10 cellular contexts compared by ENCODE assay signal in the genomic region with DNA sequence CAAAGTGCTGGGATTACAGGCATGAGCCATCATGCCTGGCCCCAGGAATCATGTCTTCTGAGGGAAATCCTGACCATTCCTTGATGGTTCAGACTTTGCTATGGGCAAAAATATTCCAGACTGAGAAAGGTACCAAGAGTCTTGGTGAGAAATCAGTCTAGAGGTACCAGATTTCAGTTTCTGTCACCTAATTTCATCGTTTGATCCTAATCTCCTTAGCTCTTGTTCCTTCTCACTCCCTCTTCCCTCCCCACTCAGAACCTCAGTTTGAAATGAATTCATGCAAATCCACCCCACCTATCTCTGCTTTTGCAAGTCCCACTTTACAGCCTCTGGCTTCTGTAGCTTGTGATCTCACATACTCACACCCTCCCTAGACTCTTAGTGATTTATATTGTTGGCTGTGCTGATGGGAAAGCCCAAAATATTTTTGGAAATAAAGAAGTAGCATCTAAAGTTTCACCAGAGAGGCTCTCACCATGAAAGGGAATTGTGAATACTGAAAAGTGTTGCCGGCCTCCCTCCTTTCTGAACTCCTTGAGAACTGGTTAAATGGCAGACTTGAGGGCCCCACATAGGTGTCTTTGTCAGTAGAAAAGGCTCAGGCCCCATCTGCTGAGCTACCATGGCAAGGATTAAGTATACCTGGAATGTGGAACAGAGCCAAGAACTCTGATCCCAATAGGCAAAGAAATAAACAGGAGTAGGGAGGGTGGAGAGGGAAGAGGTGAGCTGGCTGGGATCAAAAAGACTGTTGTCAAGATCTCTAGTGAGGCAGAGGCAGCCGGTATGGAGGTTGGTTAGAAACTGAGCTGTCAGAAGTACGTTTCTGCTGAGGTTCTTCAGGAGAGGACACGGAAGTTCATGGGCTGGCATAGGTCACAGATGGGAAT.
DNase-seq lines count a peak whose midpoint lies in the region; ATAC-seq and TF ChIP-seq lines count a peak whose summit lies in the region.
"Had no signal": no experiment of that assay in that cellular context is flagged by ENCODE, and none has a peak within 500 bp of the region (broad histone marks: within the 10 kb centered on the region; RNA-seq: fewer than 3 reads in every experiment).

No MANE protein-coding gene starts in this region.

- H3K4me3 Mint-ChIP-seq in osteocyte (ENCODE audit: unreplicated experiment), result peak overlapping the region; percentile 8

- ATAC-seq in GM21360 (IDR thresholded peaks at IDR 0.05; ENCODE audit: unreplicated experiment), result peak; percentile 38
- ATAC-seq in HG02981 (IDR thresholded peaks at IDR 0.05; ENCODE audit: unreplicated experiment), result no peak
- no peak for ATAC-seq in HG03354 (IDR thresholded peaks at IDR 0.05; ENCODE audit: poor library complexity, severe bottlenecking, unreplicated experiment)
- ATAC-seq: left lung, Panc1 had no signal

- H3K4me3 ChIP-seq in ascending aorta, result no peak overlapping the region
- H3K4me3 ChIP-seq: left lung had no signal

- H3K27me3 ChIP-seq in ascending aorta, result no peaks in the 10 kb centered on the region
- H3K27me3 ChIP-seq: left lung had no signal

- H3K9me3 ChIP-seq in ascending aorta, result no peaks in the 10 kb centered on the region
- H3K9me3 ChIP-seq: left lung had no signal

- in situ Hi-C loops in G401 (cut with HindIII; ENCODE audit: low sequenced_read_pairs), result no loop called here

- peak overlapping the region; percentile 94 for H3K27ac Mint-ChIP-seq in osteocyte (ENCODE audit: unreplicated experiment)

- peaks cover 7 to 16% of the 10 kb centered on the region in 2 donors for H3K4me1 ChIP-seq in ascending aorta

- no peaks in the 10 kb centered on the region for H3K27me3 Mint-ChIP-seq in osteocyte (ENCODE audit: unreplicated experiment)

- H3K36me3 Mint-ChIP-seq in osteocyte (ENCODE audit: unreplicated experiment), result no peaks in the 10 kb centered on the region

- no peaks in the 10 kb centered on the region for H3K9me3 Mint-ChIP-seq in osteocyte (ENCODE audit: unreplicated experiment)

- H3K4me1 Mint-ChIP-seq in osteocyte (ENCODE audit: unreplicated experiment), result peaks cover 39% of the 10 kb centered on the region

- H3K27ac ChIP-seq in ascending aorta, result peak overlapping the region; percentile 81 to 89

- H3K36me3 ChIP-seq in ascending aorta, result no peaks in the 10 kb centered on the region
- H3K36me3 ChIP-seq: left lung had no signal

- intact Hi-C loops in ascending aorta (cut with DNase I), result loop anchor here (2.0 to 5.0 kb wide), 3 partner anchors 28 to 102 kb away; no protein-coding TSS in a partner anchor

- DNase-seq in G401 (ENCODE audit: low spot score), result peak; percentile 53
- DNase-seq in ascending aorta (ENCODE audit: low spot score in 2 of 2), result no peak
- no peak for DNase-seq in osteocyte (ENCODE audit: extremely low spot score, unreplicated experiment)
- DNase-seq in NCI-H1436 treated with DMSO at 0.1 percent for 48 hours (lab: John Stamatoyannopoulos, UW), result no peak
- DNase-seq in stimulated activated CD4-positive, alpha-beta T cell treated with anti-CD3 and anti-CD28 coated beads, Interleukin-1b, Interleukin-23, amount 100 ng/mL, for 48 hours, result no peak
- DNase-seq: left lung had no signal

- TF ChIP-seq CTCF in ascending aorta (IDR thresholded peaks at IDR 0.05) (no peak), osteocyte (IDR thresholded peaks at IDR 0.05) (no peak)
